9 cellular contexts compared by ENCODE assay signal in the genomic region with DNA sequence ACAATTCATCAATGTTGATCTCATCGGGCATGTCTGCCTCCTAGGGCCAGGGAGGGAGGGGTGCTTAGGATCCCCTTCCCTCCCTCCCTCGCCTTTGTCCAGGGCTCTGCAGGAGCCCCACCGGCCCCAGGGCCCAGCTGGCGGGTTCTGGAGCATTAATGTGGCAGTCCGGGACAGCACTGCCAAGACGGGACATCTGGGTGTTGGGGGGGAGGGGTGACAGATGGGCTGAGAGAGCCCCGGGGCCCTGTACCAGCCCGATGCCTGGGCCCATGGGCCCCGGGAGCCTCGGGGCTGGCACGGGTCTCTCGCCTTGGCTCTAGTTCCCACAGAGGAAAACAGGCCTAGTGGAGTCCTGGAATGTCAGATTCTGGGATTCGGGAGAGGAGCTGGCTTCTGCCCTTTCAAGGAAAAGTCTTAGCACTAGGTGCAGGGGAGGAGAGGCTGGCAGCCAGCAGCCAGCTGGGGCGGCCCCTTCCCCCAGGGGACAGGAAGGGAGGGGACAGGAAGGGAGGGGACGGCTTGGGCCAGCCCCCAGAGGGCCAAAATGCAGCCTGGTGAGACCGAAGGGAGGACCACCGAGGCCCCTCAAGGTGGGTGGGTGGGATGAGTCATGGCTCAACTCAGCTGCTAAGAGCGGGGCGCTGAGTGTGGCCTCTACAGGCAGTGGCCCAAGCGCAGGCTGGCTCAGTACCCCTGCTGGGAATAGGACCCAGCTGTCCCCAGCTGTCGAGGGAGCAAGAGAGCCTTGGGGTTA. TPM values are rescaled to one million over a fixed set of nuclear protein-coding genes. Genes with fewer than 3 reads are reported as not detected.
DNase-seq lines count a peak whose midpoint lies in the region; ATAC-seq and TF ChIP-seq lines count a peak whose summit lies in the region.
"Had no signal": no experiment of that assay in that cellular context is flagged by ENCODE, and none has a peak within 500 bp of the region (broad histone marks: within the 10 kb centered on the region; RNA-seq: fewer than 3 reads in every experiment).

No MANE protein-coding gene starts in this region.

- TF ChIP-seq CTCF in right atrium auricular region (IDR thresholded peaks at IDR 0.05) (no peak), endothelial cell (IDR thresholded peaks at IDR 0.05; ENCODE audit: unreplicated experiment) (no peak)

- no peaks in the 10 kb centered on the region for H3K36me3 Mint-ChIP-seq in endothelial cell (ENCODE audit: low read depth, unreplicated experiment)

- H3K27me3 ChIP-seq in SJCRH30 (no peaks in the 10 kb centered on the region), right atrium auricular region (no peaks in the 10 kb centered on the region)

- DNase-seq in C1 segment of cervical spinal cord (lab: John Stamatoyannopoulos, UW) (peak in 13 of 14 donors; percentile 16 to 92 (median 78)), SJCRH30 (peak; percentile 93 to 94), right atrium auricular region (ENCODE audit: low spot score) (no peak), posterior vena cava (ENCODE audit: low spot score) (peak; percentile 84), endothelial cell (ENCODE audit: low spot score) (no peak), AML-193 (lab: John Stamatoyannopoulos, UW) (no peak), NCI-H1048 (lab: John Stamatoyannopoulos, UW) (no peak)

- no peaks in the 10 kb centered on the region for H3K9me3 Mint-ChIP-seq in endothelial cell (ENCODE audit: unreplicated experiment)

- H3K36me3 ChIP-seq in SJCRH30 (no peaks in the 10 kb centered on the region), right atrium auricular region (no peaks in the 10 kb centered on the region)

- H3K4me3 ChIP-seq in SJCRH30 = peak overlapping the region; percentile 50
- H3K4me3 ChIP-seq in right atrium auricular region = peak overlapping the region; percentile 34 to 43

- H3K9me3 ChIP-seq in SJCRH30 (replicated peaks) (no peaks in the 10 kb centered on the region), right atrium auricular region (no peaks in the 10 kb centered on the region)

- H3K4me1 Mint-ChIP-seq in endothelial cell (ENCODE audit: unreplicated experiment) = peaks cover 6% of the 10 kb centered on the region

- intact Hi-C loops in posterior vena cava (cut with DNase I) = loop anchor here in 1 of 2 donors (5.0 kb wide), 1 partner anchor 69 kb away; no protein-coding TSS in a partner anchor

- H3K27ac ChIP-seq in SJCRH30 (peak overlapping the region; percentile 67), right atrium auricular region (peak overlapping the region; percentile 88 to 90)

- ATAC-seq in GM18520 (IDR thresholded peaks at IDR 0.05; ENCODE audit: unreplicated experiment) = no peak
- ATAC-seq: esophagus mucosa had no signal

- H3K27me3 Mint-ChIP-seq in endothelial cell (ENCODE audit: unreplicated experiment) = peaks cover 23% of the 10 kb centered on the region

- peaks cover 29% of the 10 kb centered on the region for H3K4me1 ChIP-seq in SJCRH30
- peaks cover 0 to 60% of the 10 kb centered on the region in 2 donors for H3K4me1 ChIP-seq in right atrium auricular region

- H3K4me3 Mint-ChIP-seq in endothelial cell (ENCODE audit: unreplicated experiment) = no peak overlapping the region

- no peak overlapping the region for H3K27ac Mint-ChIP-seq in endothelial cell (ENCODE audit: unreplicated experiment)

RNA-seq across cellular contexts. Expression of gene PPP1R14A, which starts 3.1 kb away (rescaled TPM):
- 1.9 and 2.2 TPM in 2 replicates for total RNA-seq in SJCRH30 (2014; rRNA removed; shearing (Covaris generic))
- total RNA-seq in right atrium auricular region = 10 to 100 TPM; 28.0 to 30.0 TPM
- total RNA-seq in posterior vena cava = 100 to 1,000 TPM; 314 to 462 TPM
- total RNA-seq in endothelial cell (ENCODE audit: unreplicated experiment) = 2.1 TPM

RNA-seq across cellular contexts. Expression of gene SPINT2, which starts 11.3 kb away (rescaled TPM):
- 0.38 and 0.45 TPM in 2 replicates for total RNA-seq in SJCRH30 (2014; rRNA removed; shearing (Covaris generic))
- total RNA-seq in right atrium auricular region (10 to 100 TPM; 11.1 to 52.7 TPM), posterior vena cava (10 to 100 TPM; 25.1 to 39.7 TPM), endothelial cell (ENCODE audit: unreplicated experiment) (93.4 TPM)

RNA-seq across cellular contexts. Expression of gene DPF1, which starts 29.1 kb away (rescaled TPM):
- total RNA-seq in SJCRH30 (2014; rRNA removed; shearing (Covaris generic)) = 8.1 and 10.6 TPM in 2 replicates
- total RNA-seq in right atrium auricular region (not detected), posterior vena cava (under 1 TPM; 0.14 to 0.65 TPM), endothelial cell (ENCODE audit: unreplicated experiment) (6.0 TPM)

RNA-seq across cellular contexts. Expression of gene C19orf33, which starts 50.9 kb away (rescaled TPM):
- total RNA-seq in SJCRH30 (2014; rRNA removed; shearing (Covaris generic)) = not detected in 2 replicates
- total RNA-seq in right atrium auricular region (10 to 100 TPM; 18.9 to 48.6 TPM), posterior vena cava (1 to 10 TPM; 1.1 to 1.2 TPM), endothelial cell (ENCODE audit: unreplicated experiment) (2.7 TPM)

Comparison
In these comparisons a context has a peak if more than half of its experiments do, and no peak if none do; other contexts are left out.
1. DNase-seq: peak in C1 segment of cervical spinal cord (13 of 14), SJCRH30 (2 of 2) and posterior vena cava (single experiment); none in right atrium auricular region (single experiment), endothelial cell (single experiment), AML-193 (0 of 2) and NCI-H1048 (single experiment).
2. RNA of gene PPP1R14A, which starts 3.1 kb away (total RNA-seq): 314 to 462 TPM in posterior vena cava; 28.0 to 30.0 TPM in right atrium auricular region, 2.1 TPM in endothelial cell (single experiment) and 1.9 to 2.2 TPM in SJCRH30; every median in the first group is over 10 times any median in the second.